Comparison of ENCODE assay signal across 1 cellular context in the genomic region with DNA sequence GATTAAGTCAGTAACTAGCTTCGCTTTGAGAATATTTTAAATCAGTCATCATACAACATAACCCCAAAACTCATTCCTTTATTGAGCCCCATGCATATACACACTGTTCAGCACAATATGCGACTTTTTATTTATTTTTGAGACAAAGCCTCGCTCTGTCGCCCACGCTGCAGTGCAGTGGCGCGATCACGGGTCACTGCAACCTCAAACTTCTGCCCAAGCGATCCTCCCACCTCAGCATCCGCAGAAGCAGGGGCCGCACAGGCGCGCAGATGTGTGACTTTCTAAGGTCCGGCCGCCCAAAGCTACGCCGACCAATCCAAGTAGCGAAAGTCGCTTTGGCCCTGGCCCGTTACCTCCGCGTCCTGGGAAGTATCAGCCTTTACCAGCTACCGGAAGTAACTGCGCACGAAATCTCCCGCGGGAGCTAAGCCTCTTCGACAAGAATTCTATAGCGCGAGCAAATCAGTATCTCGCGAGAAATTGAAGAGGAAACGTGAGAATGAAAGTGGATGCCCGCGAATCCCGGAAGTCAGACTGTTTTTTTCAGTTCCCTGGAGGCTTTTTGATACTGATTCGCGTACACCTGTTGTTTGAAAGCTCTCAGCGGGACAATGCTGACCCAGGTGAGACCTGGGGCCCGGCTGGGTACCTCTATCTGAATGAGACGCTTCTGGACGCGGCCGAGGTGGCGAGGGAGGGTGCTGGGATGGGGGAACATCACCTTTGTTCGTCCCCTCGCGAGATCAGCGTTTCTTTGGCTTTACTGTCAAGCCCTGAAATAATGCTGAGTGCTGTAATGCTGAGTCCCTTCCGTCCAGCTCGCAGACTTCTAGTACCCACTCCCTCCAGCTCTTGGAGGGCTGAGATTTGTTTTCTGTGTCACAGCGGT.
A peak's percentile ranks its signal among the peaks of the same experiment; 100 is the strongest.
TF ChIP-seq lines count a peak whose summit lies in the region.

TSS of gene DHFR2 (minus strand) at position 404 of the 892 bp plus-strand sequence. CDS start 1,405 bp downstream, outside the sequence.
TSS of gene NSUN3 (plus strand) at position 549 of the 892 bp plus-strand sequence. CDS start at position 615, 66 bp downstream.

TF ChIP-seq in SK-N-SH, 30 proteins besides CTCF, POLR2A, EP300 and RAD21 (continued from another document):
- TF ChIP-seq, protein P1, sequence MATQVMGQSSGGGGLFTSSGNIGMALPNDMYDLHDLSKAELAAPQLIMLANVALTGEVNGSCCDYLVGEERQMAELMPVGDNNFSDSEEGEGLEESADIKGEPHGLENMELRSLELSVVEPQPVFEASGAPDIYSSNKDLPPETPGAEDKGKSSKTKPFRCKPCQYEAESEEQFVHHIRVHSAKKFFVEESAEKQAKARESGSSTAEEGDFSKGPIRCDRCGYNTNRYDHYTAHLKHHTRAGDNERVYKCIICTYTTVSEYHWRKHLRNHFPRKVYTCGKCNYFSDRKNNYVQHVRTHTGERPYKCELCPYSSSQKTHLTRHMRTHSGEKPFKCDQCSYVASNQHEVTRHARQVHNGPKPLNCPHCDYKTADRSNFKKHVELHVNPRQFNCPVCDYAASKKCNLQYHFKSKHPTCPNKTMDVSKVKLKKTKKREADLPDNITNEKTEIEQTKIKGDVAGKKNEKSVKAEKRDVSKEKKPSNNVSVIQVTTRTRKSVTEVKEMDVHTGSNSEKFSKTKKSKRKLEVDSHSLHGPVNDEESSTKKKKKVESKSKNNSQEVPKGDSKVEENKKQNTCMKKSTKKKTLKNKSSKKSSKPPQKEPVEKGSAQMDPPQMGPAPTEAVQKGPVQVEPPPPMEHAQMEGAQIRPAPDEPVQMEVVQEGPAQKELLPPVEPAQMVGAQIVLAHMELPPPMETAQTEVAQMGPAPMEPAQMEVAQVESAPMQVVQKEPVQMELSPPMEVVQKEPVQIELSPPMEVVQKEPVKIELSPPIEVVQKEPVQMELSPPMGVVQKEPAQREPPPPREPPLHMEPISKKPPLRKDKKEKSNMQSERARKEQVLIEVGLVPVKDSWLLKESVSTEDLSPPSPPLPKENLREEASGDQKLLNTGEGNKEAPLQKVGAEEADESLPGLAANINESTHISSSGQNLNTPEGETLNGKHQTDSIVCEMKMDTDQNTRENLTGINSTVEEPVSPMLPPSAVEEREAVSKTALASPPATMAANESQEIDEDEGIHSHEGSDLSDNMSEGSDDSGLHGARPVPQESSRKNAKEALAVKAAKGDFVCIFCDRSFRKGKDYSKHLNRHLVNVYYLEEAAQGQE (IDR thresholded peaks at IDR 0.05; ENCODE audit: low read depth, low read length), result no peak
- TF ChIP-seq, protein P2, sequence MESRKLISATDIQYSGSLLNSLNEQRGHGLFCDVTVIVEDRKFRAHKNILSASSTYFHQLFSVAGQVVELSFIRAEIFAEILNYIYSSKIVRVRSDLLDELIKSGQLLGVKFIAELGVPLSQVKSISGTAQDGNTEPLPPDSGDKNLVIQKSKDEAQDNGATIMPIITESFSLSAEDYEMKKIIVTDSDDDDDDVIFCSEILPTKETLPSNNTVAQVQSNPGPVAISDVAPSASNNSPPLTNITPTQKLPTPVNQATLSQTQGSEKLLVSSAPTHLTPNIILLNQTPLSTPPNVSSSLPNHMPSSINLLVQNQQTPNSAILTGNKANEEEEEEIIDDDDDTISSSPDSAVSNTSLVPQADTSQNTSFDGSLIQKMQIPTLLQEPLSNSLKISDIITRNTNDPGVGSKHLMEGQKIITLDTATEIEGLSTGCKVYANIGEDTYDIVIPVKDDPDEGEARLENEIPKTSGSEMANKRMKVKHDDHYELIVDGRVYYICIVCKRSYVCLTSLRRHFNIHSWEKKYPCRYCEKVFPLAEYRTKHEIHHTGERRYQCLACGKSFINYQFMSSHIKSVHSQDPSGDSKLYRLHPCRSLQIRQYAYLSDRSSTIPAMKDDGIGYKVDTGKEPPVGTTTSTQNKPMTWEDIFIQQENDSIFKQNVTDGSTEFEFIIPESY (IDR thresholded peaks at IDR 0.05; ENCODE audit: borderline replicate concordance, low read depth), result peak; percentile 99
- no peak for TF ChIP-seq RXRA (IDR thresholded peaks at IDR 0.05; ENCODE audit: borderline replicate concordance, low read depth)
- no peak for TF ChIP-seq TEAD4 (IDR thresholded peaks at IDR 0.05; ENCODE audit: borderline replicate concordance, insufficient read depth)
- no peak for TF ChIP-seq FOXM1 (IDR thresholded peaks at IDR 0.05; ENCODE audit: low read depth)
- no peak for TF ChIP-seq FOXJ3 (CRISPR knock-in tag; IDR thresholded peaks at IDR 0.05)
- TF ChIP-seq RFX5 (IDR thresholded peaks at IDR 0.05; ENCODE audit: low read length), result no peak
- peak; percentile 51 for TF ChIP-seq NRF1 (IDR thresholded peaks at IDR 0.05; ENCODE audit: low read depth, low read length)
- TF ChIP-seq NFIC (IDR thresholded peaks at IDR 0.05; ENCODE audit: borderline replicate concordance), result no peak
- TF ChIP-seq USF2 (IDR thresholded peaks at IDR 0.05; ENCODE audit: borderline replicate concordance, low read depth, low read length), result no peak
- peak; percentile 93 for TF ChIP-seq SIN3A (IDR thresholded peaks at IDR 0.05; ENCODE audit: borderline replicate concordance, low read depth, low read length)
- peak; percentile 99 for TF ChIP-seq CHD2 (IDR thresholded peaks at IDR 0.05; ENCODE audit: low read length, partially characterized antibody)
- peak; percentile 77 for TF ChIP-seq POLR2AphosphoS5 (IDR thresholded peaks at IDR 0.05; ENCODE audit: low read depth, low read length)
- TF ChIP-seq JUND (IDR thresholded peaks at IDR 0.05), result no peak
- no peak for TF ChIP-seq USF1 (IDR thresholded peaks at IDR 0.05; ENCODE audit: borderline replicate concordance, low read depth)
- TF ChIP-seq, protein P3, sequence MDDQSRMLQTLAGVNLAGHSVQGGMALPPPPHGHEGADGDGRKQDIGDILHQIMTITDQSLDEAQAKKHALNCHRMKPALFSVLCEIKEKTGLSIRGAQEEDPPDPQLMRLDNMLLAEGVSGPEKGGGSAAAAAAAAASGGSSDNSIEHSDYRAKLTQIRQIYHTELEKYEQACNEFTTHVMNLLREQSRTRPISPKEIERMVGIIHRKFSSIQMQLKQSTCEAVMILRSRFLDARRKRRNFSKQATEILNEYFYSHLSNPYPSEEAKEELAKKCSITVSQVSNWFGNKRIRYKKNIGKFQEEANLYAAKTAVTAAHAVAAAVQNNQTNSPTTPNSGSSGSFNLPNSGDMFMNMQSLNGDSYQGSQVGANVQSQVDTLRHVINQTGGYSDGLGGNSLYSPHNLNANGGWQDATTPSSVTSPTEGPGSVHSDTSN (IDR thresholded peaks at IDR 0.05), result no peak
- TF ChIP-seq, protein P4, sequence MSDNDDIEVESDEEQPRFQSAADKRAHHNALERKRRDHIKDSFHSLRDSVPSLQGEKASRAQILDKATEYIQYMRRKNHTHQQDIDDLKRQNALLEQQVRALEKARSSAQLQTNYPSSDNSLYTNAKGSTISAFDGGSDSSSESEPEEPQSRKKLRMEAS (IDR thresholded peaks at IDR 0.05; ENCODE audit: low read depth), result peak; percentile 49
- peak; percentile 61; the same call in 1 of the 2 replicates for TF ChIP-seq TAF1 (IDR thresholded peaks at IDR 0.05; ENCODE audit: borderline replicate concordance, low read depth, low read length)
- no peak for TF ChIP-seq EZH2phosphoT487 (IDR thresholded peaks at IDR 0.05; ENCODE audit: borderline replicate concordance, low read depth)
